ENCODE assay signal across 10 cellular contexts in genomic region chr12:119594772-119595445, GRCh38. TPM values are rescaled to one million over a fixed set of nuclear protein-coding genes. Genes with fewer than 3 reads are reported as not detected.
DNase-seq lines count a peak whose midpoint lies in the region; ATAC-seq and TF ChIP-seq lines count a peak whose summit lies in the region.
"Had no signal": no experiment of that assay in that cellular context is flagged by ENCODE, and none has a peak within 500 bp of the region (broad histone marks: within the 10 kb centered on the region; RNA-seq: fewer than 3 reads in every experiment).

No MANE protein-coding gene starts in this region.

- no peaks in the 10 kb centered on the region for H3K79me2 ChIP-seq in hepatocyte

- peaks cover 20% of the 10 kb centered on the region for H3K4me1 Mint-ChIP-seq in activated naive CD8-positive, alpha-beta T cell treated with anti-CD3 and anti-CD28 coated beads for 36 hours

- H3K9me3 ChIP-seq in ES-I3 (ENCODE audit: control insufficient read depth, insufficient read depth, low read length) (no peaks in the 10 kb centered on the region), hepatocyte (ENCODE audit: low read depth) (no peaks in the 10 kb centered on the region)

- 1% methylated on average over 49 of the region's 49 CpGs for WGBS in hepatocyte (ENCODE audit: low lambda C conversion rate, missing lambda C conversion rate)

- peaks cover 87% of the 10 kb centered on the region for H3K27me3 Mint-ChIP-seq in activated naive CD8-positive, alpha-beta T cell treated with anti-CD3 and anti-CD28 coated beads for 36 hours

- no peak for DNase-seq in activated naive CD8-positive, alpha-beta T cell treated with anti-CD3 and anti-CD28 coated beads for 36 hours
- DNase-seq in hepatocyte (ENCODE audit: low spot score), result no peak
- no peak for DNase-seq in stimulated activated CD4-positive, alpha-beta T cell treated with anti-CD3 and anti-CD28 coated beads, Interleukin-4, amount 100 ng/mL, for 24 hours
- no peak for DNase-seq in AG08395 (ENCODE audit: low spot score)
- no peak for DNase-seq in NCI-H2107 treated with DMSO at 0.1 percent for 48 hours (lab: John Stamatoyannopoulos, UW; ENCODE audit: unreplicated experiment)
- DNase-seq: DMS153 had no signal

- H3K27me3 ChIP-seq in hepatocyte (peaks cover 88% of the 10 kb centered on the region), rectal smooth muscle tissue (ENCODE audit: control insufficient read depth, insufficient read depth, low read length) (peaks cover 5% of the 10 kb centered on the region)

- H3K9ac ChIP-seq in ES-I3 (ENCODE audit: low read depth, low read length) (peak overlapping the region; percentile 68), rectal smooth muscle tissue (ENCODE audit: low read length) (no peak overlapping the region)

- H3K4me2 ChIP-seq in hepatocyte, result peak overlapping the region; percentile 70

- H3K9me2 ChIP-seq in hepatocyte (replicated peaks; ENCODE audit: insufficient read depth), result no peaks in the 10 kb centered on the region

- H3K4me1 ChIP-seq in ES-I3 (ENCODE audit: insufficient read depth, low read length) (no peaks in the 10 kb centered on the region), hepatocyte (ENCODE audit: insufficient read depth) (no peaks in the 10 kb centered on the region), rectal smooth muscle tissue (ENCODE audit: control insufficient read depth, insufficient read depth, low read length) (no peaks in the 10 kb centered on the region)

- H3K9me3 Mint-ChIP-seq in activated naive CD8-positive, alpha-beta T cell treated with anti-CD3 and anti-CD28 coated beads for 36 hours, result no peaks in the 10 kb centered on the region
- H3K9me3 Mint-ChIP-seq: memory B cell had no signal

- H2AFZ ChIP-seq in hepatocyte, result no peak overlapping the region

- no peak for TF ChIP-seq CTCF in hepatocyte (IDR thresholded peaks at IDR 0.05; ENCODE audit: poor library complexity)

- no peak overlapping the region for H3K27ac ChIP-seq in hepatocyte
- H3K27ac ChIP-seq in rectal smooth muscle tissue (ENCODE audit: low read depth, low read length), result no peak overlapping the region

- H3K4me3 Mint-ChIP-seq in activated naive CD8-positive, alpha-beta T cell treated with anti-CD3 and anti-CD28 coated beads for 36 hours, result peak overlapping the region; percentile 42
- H3K4me3 Mint-ChIP-seq: memory B cell had no signal

- ATAC-seq in HG03196 (IDR thresholded peaks at IDR 0.05; ENCODE audit: unreplicated experiment), result no peak

- H4K20me1 ChIP-seq in hepatocyte (ENCODE audit: insufficient read depth, poor library complexity, severe bottlenecking), result no peaks in the 10 kb centered on the region

- H3K4me3 ChIP-seq in hepatocyte (no peak overlapping the region), rectal smooth muscle tissue (ENCODE audit: low read length) (peak overlapping the region; percentile 19)

- H3K36me3 ChIP-seq in ES-I3 (ENCODE audit: insufficient read depth, low read length) (no peaks in the 10 kb centered on the region), hepatocyte (replicated peaks; ENCODE audit: insufficient read depth, low read depth) (no peaks in the 10 kb centered on the region), rectal smooth muscle tissue (ENCODE audit: control insufficient read depth, insufficient read depth, low read length) (no peaks in the 10 kb centered on the region)

- H3K27ac Mint-ChIP-seq in activated naive CD8-positive, alpha-beta T cell treated with anti-CD3 and anti-CD28 coated beads for 36 hours, result no peak overlapping the region
- H3K27ac Mint-ChIP-seq: memory B cell had no signal

- H3K36me3 Mint-ChIP-seq in activated naive CD8-positive, alpha-beta T cell treated with anti-CD3 and anti-CD28 coated beads for 36 hours, result peaks cover 2% of the 10 kb centered on the region
- H3K36me3 Mint-ChIP-seq: memory B cell had no signal

RNA-seq across cellular contexts. Expression of gene TMEM233, which starts 1.3 kb away (rescaled TPM):
- total RNA-seq in activated naive CD8-positive, alpha-beta T cell treated with anti-CD3 and anti-CD28 coated beads for 36 hours, result not detected
- not detected in 2 replicates for total RNA-seq in hepatocyte
- polyA plus RNA-seq in hepatocyte, result not detected in 2 replicates
